ENCODE assay signal across 28 cellular contexts in the genomic region with DNA sequence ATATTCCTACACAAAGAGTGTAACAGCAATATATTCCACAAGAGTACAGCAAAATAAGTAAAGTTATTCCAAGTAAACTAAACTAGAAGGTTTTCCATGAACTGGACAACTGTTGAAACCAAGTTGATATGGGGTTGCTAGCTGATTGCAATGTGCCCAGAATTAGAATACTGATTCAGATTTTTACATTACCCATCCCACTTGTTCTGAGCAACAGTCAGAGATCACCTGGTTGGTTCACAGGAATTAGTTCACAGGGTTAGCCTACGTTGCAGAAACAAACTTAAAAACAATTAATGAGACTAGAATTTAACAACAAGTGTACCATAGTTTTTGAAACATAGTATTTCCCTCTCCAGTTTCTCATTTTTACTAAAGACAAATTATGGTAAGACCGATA.
"Had no signal": no experiment of that assay in that cellular context is flagged by ENCODE, and none has a peak within 500 bp of the region (broad histone marks: within the 10 kb centered on the region; RNA-seq: fewer than 3 reads in every experiment).

No MANE protein-coding gene starts in this region.

- H3K36me3 ChIP-seq: stomach, suprapubic skin, thoracic aorta, thyroid gland, tibial artery, tibial nerve, transverse colon, upper lobe of left lung, upper lobe of right lung, uterus, vagina had no signal

- H3K4me1 ChIP-seq: suprapubic skin, testis, thyroid gland, tibial artery, upper lobe of left lung, upper lobe of right lung, uterus, vagina had no signal

- H3K27ac Mint-ChIP-seq: stimulated activated effector memory CD8-positive, alpha-beta T cell treated with anti-CD3 and anti-CD28 coated beads, Interleukin-12 subunit alpha, Interleukin-12 subunit beta, amount 100 ng/mL, for 72 hours; stimulated activated memory B cell treated with anti-CD40 and anti-IgM and Interleukin-4, amounts not matched to agents 10 μg/mL and 1 μg/mL and 100 μg/mL, for 72 hours; stimulated activated naive B cell treated with anti-CD40 and anti-IgM and Interleukin-4, amounts not matched to agents 10 μg/mL and 1 μg/mL and 100 μg/mL, for 72 hours; stimulated activated naive CD8-positive, alpha-beta T cell treated with anti-CD3 and anti-CD28 coated beads, Interleukin-15, amount 100 ng/mL, for 72 hours; stimulated activated naive CD8-positive, alpha-beta T cell treated with anti-CD3 and anti-CD28 coated beads, Interleukin-15, Interleukin-2, amounts not matched to agents 100 ng/mL and 50 ng/mL, for 24 hours; type B pancreatic cell had no signal

- H3K9me3 ChIP-seq: stomach, suprapubic skin, testis, thoracic aorta, thyroid gland, tibial artery, tibial nerve, transverse colon, upper lobe of left lung, upper lobe of right lung, uterus, vagina had no signal

- H3K4me3 Mint-ChIP-seq: stimulated activated effector memory CD8-positive, alpha-beta T cell treated with anti-CD3 and anti-CD28 coated beads, Interleukin-12 subunit alpha, Interleukin-12 subunit beta, amount 100 ng/mL, for 72 hours; stimulated activated memory B cell treated with anti-CD40 and anti-IgM and Interleukin-4, amounts not matched to agents 10 μg/mL and 1 μg/mL and 100 μg/mL, for 72 hours; stimulated activated naive B cell treated with anti-CD40 and anti-IgM and Interleukin-4, amounts not matched to agents 10 μg/mL and 1 μg/mL and 100 μg/mL, for 72 hours; stimulated activated naive CD8-positive, alpha-beta T cell treated with anti-CD3 and anti-CD28 coated beads, Interleukin-15, amount 100 ng/mL, for 72 hours; stimulated activated naive CD8-positive, alpha-beta T cell treated with anti-CD3 and anti-CD28 coated beads, Interleukin-15, Interleukin-2, amounts not matched to agents 100 ng/mL and 50 ng/mL, for 24 hours; type B pancreatic cell had no signal

- H3K36me3 Mint-ChIP-seq: stimulated activated effector memory CD8-positive, alpha-beta T cell treated with anti-CD3 and anti-CD28 coated beads, Interleukin-12 subunit alpha, Interleukin-12 subunit beta, amount 100 ng/mL, for 72 hours had no signal

- ATAC-seq: stimulated activated effector memory CD8-positive, alpha-beta T cell treated with anti-CD3 and anti-CD28 coated beads, Interleukin-12 subunit alpha, Interleukin-12 subunit beta, amount 100 ng/mL, for 72 hours; stimulated activated memory B cell treated with anti-CD40 and anti-IgM and Interleukin-4, amounts not matched to agents 10 μg/mL and 1 μg/mL and 100 μg/mL, for 72 hours; stimulated activated naive B cell treated with anti-CD40 and anti-IgM and Interleukin-4, amounts not matched to agents 10 μg/mL and 1 μg/mL and 100 μg/mL, for 72 hours; stimulated activated naive CD8-positive, alpha-beta T cell treated with anti-CD3 and anti-CD28 coated beads, Interleukin-15, amount 100 ng/mL, for 72 hours; stimulated activated naive CD8-positive, alpha-beta T cell treated with anti-CD3 and anti-CD28 coated beads, Interleukin-15, Interleukin-2, amounts not matched to agents 100 U/mL and 50 U/mL, for 24 hours; upper lobe of right lung had no signal

- DNase-seq: stimulated activated CD4-positive, alpha-beta T cell treated with anti-CD3 and anti-CD28 coated beads, Interleukin-4, amount 100 ng/mL, for 1 hour; stimulated activated CD4-positive, alpha-beta T cell treated with anti-CD3 and anti-CD28 coated beads, Interleukin-4, amount 100 ng/mL, for 24 hours; stimulated activated CD4-positive, alpha-beta T cell treated with anti-CD3 and anti-CD28 coated beads, Interleukin-4, amount 100 ng/mL, for 4 hours; stimulated activated CD8-positive, alpha-beta memory T cell treated with anti-CD3 and anti-CD28 coated beads, Interleukin-4, amount 100 ng/mL, for 48 hours; stimulated activated naive B cell treated with anti-CD40 and anti-IgM and Interleukin-4, amounts not matched to agents 10 μg/mL and 1 μg/mL and 100 μg/mL, for 72 hours; stimulated activated naive CD4-positive, alpha-beta T cell; stimulated activated naive CD4-positive, alpha-beta T cell treated with Interleukin-2 at 50 U/mL for 16 hours; stimulated activated naive CD8-positive, alpha-beta T cell treated with anti-CD3 and anti-CD28 coated beads, Interleukin-15, amount 100 ng/mL, for 72 hours; stimulated activated naive CD8-positive, alpha-beta T cell treated with anti-CD3 and anti-CD28 coated beads, Interleukin-15, Interleukin-2, amounts not matched to agents 100 U/mL and 50 U/mL, for 24 hours; stomach; substantia nigra; testis; thyroid gland; tibial artery; transverse colon; trophoblast cell; upper lobe of left lung; upper lobe of right lung; uterus had no signal

- FAIRE-seq: urothelium cell line had no signal

- H3K27me3 Mint-ChIP-seq: stimulated activated memory B cell treated with anti-CD40 and anti-IgM and Interleukin-4, amounts not matched to agents 10 μg/mL and 1 μg/mL and 100 μg/mL, for 72 hours; stimulated activated naive B cell treated with anti-CD40 and anti-IgM and Interleukin-4, amounts not matched to agents 10 μg/mL and 1 μg/mL and 100 μg/mL, for 72 hours; stimulated activated naive CD8-positive, alpha-beta T cell treated with anti-CD3 and anti-CD28 coated beads, Interleukin-15, amount 100 ng/mL, for 72 hours; stimulated activated naive CD8-positive, alpha-beta T cell treated with anti-CD3 and anti-CD28 coated beads, Interleukin-15, Interleukin-2, amounts not matched to agents 100 ng/mL and 50 ng/mL, for 24 hours; type B pancreatic cell had no signal

- H3K27ac ChIP-seq: stomach, suprapubic skin, testis, thoracic aorta, thyroid gland, tibial artery, tibial nerve, transverse colon, upper lobe of left lung, upper lobe of right lung, uterus, vagina had no signal

- H3K9me3 Mint-ChIP-seq: stimulated activated effector memory CD8-positive, alpha-beta T cell treated with anti-CD3 and anti-CD28 coated beads, Interleukin-12 subunit alpha, Interleukin-12 subunit beta, amount 100 ng/mL, for 72 hours; type B pancreatic cell had no signal

- H3K4me3 ChIP-seq: stomach, suprapubic skin, testis, thoracic aorta, thyroid gland, tibial artery, tibial nerve, transverse colon, upper lobe of left lung, upper lobe of right lung, uterus, vagina had no signal

- H3K27me3 ChIP-seq: stomach, suprapubic skin, testis, thyroid gland, tibial artery, tibial nerve, transverse colon, upper lobe of left lung, upper lobe of right lung, uterus, vagina had no signal
